In the genomic region with DNA sequence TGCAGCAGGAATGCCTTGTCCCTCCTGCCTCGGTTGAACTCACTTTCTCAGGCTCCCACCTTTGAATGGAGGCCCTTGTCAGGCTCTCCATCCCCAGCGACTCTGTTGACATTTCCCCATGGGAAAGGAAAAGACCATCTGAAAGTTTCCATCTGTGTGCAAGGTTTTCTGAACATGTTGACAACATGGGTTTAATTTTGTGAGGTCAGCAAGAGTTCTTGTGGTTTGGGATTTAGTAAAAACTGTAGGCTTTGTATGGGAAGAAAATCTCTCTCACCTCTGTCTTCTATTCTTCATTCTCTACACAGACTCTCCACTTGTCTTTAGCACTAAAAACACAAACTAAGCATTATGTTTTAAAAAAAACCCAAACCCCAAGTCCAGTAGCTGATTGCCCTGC, we compare ENCODE assay signal across 13 cellular contexts.
"Had no signal": no experiment of that assay in that cellular context is flagged by ENCODE, and none has a peak within 500 bp of the region (broad histone marks: within the 10 kb centered on the region; RNA-seq: fewer than 3 reads in every experiment).

No MANE protein-coding gene starts in this region.

- DNase-seq: activated CD4-positive, alpha-beta memory T cell treated with anti-CD3 and anti-CD28 coated beads for 36 hours; activated naive CD4-positive, alpha-beta T cell treated with Interleukin-2 at 50 U/mL for 16 hours; dermis blood vessel endothelial cell; endodermal cell; foreskin melanocyte; left ventricle myocardium inferior; posterior cingulate gyrus; stimulated activated CD4-positive, alpha-beta T cell treated with anti-CD3 and anti-CD28 coated beads, Interleukin-15, amount 100 ng/mL, for 24 hours; stimulated activated CD4-positive, alpha-beta T cell treated with anti-CD3 and anti-CD28 coated beads, Interleukin-4, amount 100 ng/mL, for 24 hours had no signal

- H3K36me3 ChIP-seq: left ventricle myocardium inferior, neutrophil had no signal

- H3K27me3 ChIP-seq: neutrophil had no signal

- H3K27ac Mint-ChIP-seq: activated CD4-positive, alpha-beta memory T cell treated with anti-CD3 and anti-CD28 coated beads for 36 hours; endodermal cell; memory B cell; T-helper 2 cell treated with Interferon-gamma antibody and Interleukin-4, amounts not matched to agents 5 μg/mL and 100 μg/mL, for 36 hours; type B pancreatic cell had no signal

- H3K4me3 Mint-ChIP-seq: activated CD4-positive, alpha-beta memory T cell treated with anti-CD3 and anti-CD28 coated beads for 36 hours; endodermal cell; memory B cell; T-helper 2 cell treated with Interferon-gamma antibody and Interleukin-4, amounts not matched to agents 5 μg/mL and 100 μg/mL, for 36 hours; type B pancreatic cell had no signal

- H3K27ac ChIP-seq: left ventricle myocardium inferior, neutrophil had no signal

- H3K9me3 ChIP-seq: left ventricle myocardium inferior, neutrophil had no signal

- H3K36me3 Mint-ChIP-seq: activated CD4-positive, alpha-beta memory T cell treated with anti-CD3 and anti-CD28 coated beads for 36 hours had no signal

- H3K27me3 Mint-ChIP-seq: activated CD4-positive, alpha-beta memory T cell treated with anti-CD3 and anti-CD28 coated beads for 36 hours; memory B cell; type B pancreatic cell had no signal

- H3K4me1 ChIP-seq: left ventricle myocardium inferior had no signal

- H3K9me3 Mint-ChIP-seq: activated CD4-positive, alpha-beta memory T cell treated with anti-CD3 and anti-CD28 coated beads for 36 hours; memory B cell; T-helper 2 cell treated with Interferon-gamma antibody and Interleukin-4, amounts not matched to agents 5 μg/mL and 100 μg/mL, for 36 hours; type B pancreatic cell had no signal

- H3K4me3 ChIP-seq: left ventricle myocardium inferior had no signal
